Comparison of ENCODE assay signal across 24 cellular contexts in genomic region chr1:82589588-82589987, GRCh38.
DNase-seq lines count a peak whose midpoint lies in the region; ATAC-seq, FAIRE-seq and TF ChIP-seq lines count a peak whose summit lies in the region.
"Had no signal": no experiment of that assay in that cellular context is flagged by ENCODE, and none has a peak within 500 bp of the region (broad histone marks: within the 10 kb centered on the region; RNA-seq: fewer than 3 reads in every experiment).

No MANE protein-coding gene starts in this region.

- CTCF ChIA-PET in HepG2 (lab: Yijun Ruan, JAX; ENCODE audit: low intra/inter-chr PET ratio, low total read pairs) = no interaction called here

- no peak for FAIRE-seq in HepG2 (lab: Jason Lieb, UNC)
- FAIRE-seq: A204.1, GM12878, GM12892, GM18507 had no signal

- 39% methylated on average over 5 of the region's 5 CpGs for WGBS in HepG2 (ENCODE audit: low lambda C conversion rate)
- WGBS in right lobe of liver (ENCODE audit: insufficient coverage, low coverage, low lambda C conversion rate, missing lambda C conversion rate) = 75% methylated on average over 5 of the region's 5 CpGs

- no peaks in the 10 kb centered on the region for H3K4me1 ChIP-seq in HepG2 (ENCODE audit: insufficient read depth, low read length)
- no peaks in the 10 kb centered on the region for H3K4me1 ChIP-seq in right lobe of liver
- H3K4me1 ChIP-seq: BE2C, BLaER1 had no signal

- no peaks in the 10 kb centered on the region for H4K20me1 ChIP-seq in HepG2 (ENCODE audit: insufficient read depth, low read length)
- H4K20me1 ChIP-seq: BLaER1 had no signal

- DNase-seq in NCI-H146 (lab: John Stamatoyannopoulos, UW) (peak; percentile 12), NCI-H146 treated with DMSO at 0.1 percent for 48 hours (lab: John Stamatoyannopoulos, UW; ENCODE audit: unreplicated experiment) (no peak), HepG2 (ENCODE audit: low spot score) (no peak), right lobe of liver (no peak), NCI-H2227 treated with DMSO at 0.1 percent for 48 hours (lab: John Stamatoyannopoulos, UW) (no peak)
- DNase-seq: 8988T; ACHN; BE2C; C1 segment of cervical spinal cord; CD4-positive, alpha-beta memory T cell; CD4-positive, CD25-positive, alpha-beta regulatory T cell; CD8-positive, alpha-beta memory T cell; COR-L47; DMS 273 treated with DMSO at 0.1 percent for 48 hours; DMS153; DMS79; DND-41; EL; GDM1 had no signal

- no TSS peak for BruUV-seq in HepG2 (replicated peaks; lab: Mats Ljungman, UMichigan)

- TF ChIP-seq EP300 in HepG2 (IDR thresholded peaks at IDR 0.05; ENCODE audit: low read depth in 2 of 2, low read length in 2 of 2) (no peak), HepG2 (CRISPR knock-in tag; IDR thresholded peaks at IDR 0.05; ENCODE audit: borderline replicate concordance) (no peak)

- no peak overlapping the region for H2AFZ ChIP-seq in HepG2 (ENCODE audit: low read length)

- no peak overlapping the region for H3K27ac ChIP-seq in HepG2 (ENCODE audit: extremely low read length, insufficient read depth, low read length)
- H3K27ac ChIP-seq in right lobe of liver = no peak overlapping the region
- H3K27ac ChIP-seq: BLaER1 had no signal

- ATAC-seq in HepG2 = no peak
- ATAC-seq in right lobe of liver = no peak
- ATAC-seq: GM12878 had no signal

- TF ChIP-seq POLR2A in HepG2 (IDR thresholded peaks at IDR 0.05; ENCODE audit: insufficient read depth in 1 of 2, low read depth in 2 of 2, low read length in 2 of 2) (no peak), right lobe of liver (IDR thresholded peaks at IDR 0.05) (no peak)

- H3K36me3 ChIP-seq in HepG2 (replicated peaks in 1 of 2; ENCODE audit: control insufficient read depth in 1 of 2, insufficient read depth in 2 of 2, low read length in 2 of 2) (no peaks in the 10 kb centered on the region), right lobe of liver (no peaks in the 10 kb centered on the region)
- H3K36me3 ChIP-seq: BE2C, BLaER1 had no signal

- in situ Hi-C loops in HepG2 (cut with HindIII; ENCODE audit: extremely low pct_ligation_motif_present, low pct_unique_long_range_greater_than_20kb) = no loop called here

- no peak for TF ChIP-seq CTCF in HepG2 (CRISPR knock-in tag; IDR thresholded peaks at IDR 0.05)
- TF ChIP-seq CTCF in right lobe of liver (IDR thresholded peaks at IDR 0.05) = no peak

- peaks cover 75% of the 10 kb centered on the region for H3K9me3 ChIP-seq in HepG2 (ENCODE audit: low read length)
- H3K9me3 ChIP-seq in right lobe of liver = no peaks in the 10 kb centered on the region
- H3K9me3 ChIP-seq: BE2C, BLaER1 had no signal

- no peak for TF ChIP-seq RAD21 in HepG2 (CRISPR knock-in tag; IDR thresholded peaks at IDR 0.05)

- no peak overlapping the region for H3K4me3 ChIP-seq in HepG2 (replicated peaks in 1 of 3; ENCODE audit: insufficient read depth in 1 of 3, low read depth in 2 of 3, low read length in 3 of 3)
- H3K4me3 ChIP-seq in right lobe of liver = no peak overlapping the region
- H3K4me3 ChIP-seq: BLaER1, GM12878 had no signal

- no peak overlapping the region for H3K9ac ChIP-seq in HepG2 (ENCODE audit: insufficient read depth, low read depth, low read length)
- H3K9ac ChIP-seq: BLaER1 had no signal

- H3K27me3 ChIP-seq in HepG2 (ENCODE audit: control insufficient read depth in 1 of 2, insufficient read depth in 2 of 2, low read length in 2 of 2) (no peaks in the 10 kb centered on the region; a peak in 1 of 5 replicates), right lobe of liver (no peaks in the 10 kb centered on the region)
- H3K27me3 ChIP-seq: BE2C, BLaER1 had no signal

- no peaks in the 10 kb centered on the region for H3K79me2 ChIP-seq in HepG2 (ENCODE audit: insufficient read depth, low read length)

- H3K4me2 ChIP-seq in HepG2 (ENCODE audit: low read depth, low read length) = no peak overlapping the region
- H3K4me2 ChIP-seq: BLaER1 had no signal

- intact Hi-C loops in HepG2 (cut with micrococcal nuclease; ENCODE audit: unreplicated experiment) (no loop called here), right lobe of liver (cut with DNase I) (no loop called here)

- POLR2A ChIA-PET in HepG2 (lab: Yijun Ruan, JAX) = no interaction called here

TF ChIP-seq in HepG2, 621 proteins besides CTCF, POLR2A, EP300 and RAD21:
- TF ChIP-seq ATF7 (IDR thresholded peaks at IDR 0.05) (peak; percentile 78), ATF7 (CRISPR knock-in tag; IDR thresholded peaks at IDR 0.05) (no peak), NAIF1 (CRISPR knock-in tag; IDR thresholded peaks at IDR 0.05; ENCODE audit: borderline replicate concordance) (no peak)
TF ChIP-seq in HepG2: peak in this region for 1.
